ENCODE assay signal across 1 cellular context in the genomic region with DNA sequence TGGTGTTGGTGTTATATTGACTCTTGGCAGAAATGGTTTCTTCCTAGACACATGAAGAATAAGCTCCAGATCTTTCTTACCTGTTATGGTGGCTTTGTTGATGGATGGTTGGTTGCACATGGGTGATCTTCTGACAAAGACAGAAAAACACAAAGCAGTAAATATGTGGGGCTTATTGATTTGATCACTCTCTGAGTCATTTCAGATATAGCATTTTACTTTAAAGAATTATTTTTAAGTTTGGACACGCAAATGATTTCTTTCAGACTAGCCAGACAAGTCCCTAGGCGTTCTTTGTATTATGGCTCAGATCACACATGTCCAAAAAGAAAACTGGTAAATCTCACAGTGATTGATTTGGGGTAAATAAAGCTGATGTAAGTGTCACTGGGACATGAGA.
TF ChIP-seq lines count a peak whose summit lies in the region.

No MANE protein-coding gene starts in this region.

TF ChIP-seq in SK-N-SH treated with all-trans-retinoic acid at 6 μM for 48 hours, 23 proteins besides CTCF, POLR2A, EP300 and RAD21 (continued from another document):
- TF ChIP-seq, protein P1, sequence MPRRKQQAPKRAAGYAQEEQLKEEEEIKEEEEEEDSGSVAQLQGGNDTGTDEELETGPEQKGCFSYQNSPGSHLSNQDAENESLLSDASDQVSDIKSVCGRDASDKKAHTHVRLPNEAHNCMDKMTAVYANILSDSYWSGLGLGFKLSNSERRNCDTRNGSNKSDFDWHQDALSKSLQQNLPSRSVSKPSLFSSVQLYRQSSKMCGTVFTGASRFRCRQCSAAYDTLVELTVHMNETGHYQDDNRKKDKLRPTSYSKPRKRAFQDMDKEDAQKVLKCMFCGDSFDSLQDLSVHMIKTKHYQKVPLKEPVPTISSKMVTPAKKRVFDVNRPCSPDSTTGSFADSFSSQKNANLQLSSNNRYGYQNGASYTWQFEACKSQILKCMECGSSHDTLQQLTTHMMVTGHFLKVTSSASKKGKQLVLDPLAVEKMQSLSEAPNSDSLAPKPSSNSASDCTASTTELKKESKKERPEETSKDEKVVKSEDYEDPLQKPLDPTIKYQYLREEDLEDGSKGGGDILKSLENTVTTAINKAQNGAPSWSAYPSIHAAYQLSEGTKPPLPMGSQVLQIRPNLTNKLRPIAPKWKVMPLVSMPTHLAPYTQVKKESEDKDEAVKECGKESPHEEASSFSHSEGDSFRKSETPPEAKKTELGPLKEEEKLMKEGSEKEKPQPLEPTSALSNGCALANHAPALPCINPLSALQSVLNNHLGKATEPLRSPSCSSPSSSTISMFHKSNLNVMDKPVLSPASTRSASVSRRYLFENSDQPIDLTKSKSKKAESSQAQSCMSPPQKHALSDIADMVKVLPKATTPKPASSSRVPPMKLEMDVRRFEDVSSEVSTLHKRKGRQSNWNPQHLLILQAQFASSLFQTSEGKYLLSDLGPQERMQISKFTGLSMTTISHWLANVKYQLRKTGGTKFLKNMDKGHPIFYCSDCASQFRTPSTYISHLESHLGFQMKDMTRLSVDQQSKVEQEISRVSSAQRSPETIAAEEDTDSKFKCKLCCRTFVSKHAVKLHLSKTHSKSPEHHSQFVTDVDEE (CRISPR knock-in tag; IDR thresholded peaks at IDR 0.05) = no peak
- TF ChIP-seq ZC3H10 (CRISPR knock-in tag; IDR thresholded peaks at IDR 0.05) = no peak
TF ChIP-seq in SK-N-SH treated with all-trans-retinoic acid at 6 μM for 48 hours: peak in this region for 0.
